ENCODE assay signal across 1 cellular context in genomic region chr13:110012102-110012739, GRCh38.
A peak's percentile ranks its signal among the peaks of the same experiment; 100 is the strongest.
TF ChIP-seq lines count a peak whose summit lies in the region.

No MANE protein-coding gene starts in this region.

TF ChIP-seq in A549, 52 proteins besides CTCF, POLR2A, EP300 and RAD21 (continued from another document):
- TF ChIP-seq, protein P1, sequence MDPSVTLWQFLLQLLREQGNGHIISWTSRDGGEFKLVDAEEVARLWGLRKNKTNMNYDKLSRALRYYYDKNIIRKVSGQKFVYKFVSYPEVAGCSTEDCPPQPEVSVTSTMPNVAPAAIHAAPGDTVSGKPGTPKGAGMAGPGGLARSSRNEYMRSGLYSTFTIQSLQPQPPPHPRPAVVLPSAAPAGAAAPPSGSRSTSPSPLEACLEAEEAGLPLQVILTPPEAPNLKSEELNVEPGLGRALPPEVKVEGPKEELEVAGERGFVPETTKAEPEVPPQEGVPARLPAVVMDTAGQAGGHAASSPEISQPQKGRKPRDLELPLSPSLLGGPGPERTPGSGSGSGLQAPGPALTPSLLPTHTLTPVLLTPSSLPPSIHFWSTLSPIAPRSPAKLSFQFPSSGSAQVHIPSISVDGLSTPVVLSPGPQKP (IDR thresholded peaks at IDR 0.05; ENCODE audit: low read depth, low read length) = no peak
- TF ChIP-seq MAFK (IDR thresholded peaks at IDR 0.05; ENCODE audit: partially characterized antibody) (peak; percentile 41), KDM1A (IDR thresholded peaks at IDR 0.05; ENCODE audit: low read depth) (no peak), PHF8 (IDR thresholded peaks at IDR 0.05; ENCODE audit: borderline replicate concordance, low read depth) (no peak), MAZ (IDR thresholded peaks at IDR 0.05; ENCODE audit: borderline replicate concordance, low read depth, low read length) (no peak), NFE2L2 (conservative IDR thresholded peaks at IDR 0.05; ENCODE audit: low read length) (no peak), FOSB (CRISPR knock-in tag; IDR thresholded peaks at IDR 0.05) (no peak), KDM5A (IDR thresholded peaks at IDR 0.05) (no peak), MYC (IDR thresholded peaks at IDR 0.05; ENCODE audit: borderline replicate concordance, low read length) (no peak), CBX2 (IDR thresholded peaks at IDR 0.05; ENCODE audit: borderline replicate concordance, low read depth) (no peak), GATA3 (IDR thresholded peaks at IDR 0.05; ENCODE audit: borderline replicate concordance) (peak; percentile 78), RFX5 (IDR thresholded peaks at IDR 0.05) (no peak), HES2 (IDR thresholded peaks at IDR 0.05) (no peak), FOXS1 (CRISPR knock-in tag; IDR thresholded peaks at IDR 0.05) (no peak), CEBPB (IDR thresholded peaks at IDR 0.05) (peak in 1 of 2 experiments; percentile 17; a peak in 1 of 4 replicates), RNF2 (IDR thresholded peaks at IDR 0.05; ENCODE audit: borderline replicate concordance, low read depth) (no peak), NPAS2 (CRISPR knock-in tag; IDR thresholded peaks at IDR 0.05; ENCODE audit: borderline replicate concordance) (no peak), JUNB (IDR thresholded peaks at IDR 0.05) (0 out of 2 replicates have a peak, but pooled peaks have one; percentile 48), BHLHE40 (IDR thresholded peaks at IDR 0.05; ENCODE audit: low read depth, low read length) (no peak), EHMT2 (IDR thresholded peaks at IDR 0.05; ENCODE audit: low read depth) (no peak), ZSCAN20 (CRISPR knock-in tag; IDR thresholded peaks at IDR 0.05) (no peak), JUN (IDR thresholded peaks at IDR 0.05) (peak; percentile 55 to 57; a peak in 2 of 5 replicates), RARB (CRISPR knock-in tag; IDR thresholded peaks at IDR 0.05) (no peak), NR3C1 (IDR thresholded peaks at IDR 0.05) (no peak), TFCP2L1 (CRISPR knock-in tag; IDR thresholded peaks at IDR 0.05) (no peak), USF2 (IDR thresholded peaks at IDR 0.05) (no peak), SMC3 (IDR thresholded peaks at IDR 0.05) (no peak), PBX3 (IDR thresholded peaks at IDR 0.05) (no peak), ZFP36 (IDR thresholded peaks at IDR 0.05; ENCODE audit: borderline replicate concordance, partially characterized antibody) (no peak), TP53 (CRISPR knock-in tag; IDR thresholded peaks at IDR 0.05) (no peak)
